In genomic region chr17:16352838-16353701, GRCh38 we compare ENCODE assay signal across 7 cellular contexts. TPM values are rescaled to one million over a fixed set of nuclear protein-coding genes. Genes with fewer than 3 reads are reported as not detected.
DNase-seq lines count a peak whose midpoint lies in the region; ATAC-seq lines count a peak whose summit lies in the region.

Gene CENPV, minus strand, starts transcription at chr17:16353469. Its CDS starts 33 bp downstream, at chr17:16353436.

- no peak within 1 kb of the TSS for H3K27ac Mint-ChIP-seq in activated CD4-positive, alpha-beta memory T cell treated with anti-CD3 and anti-CD28 coated beads, Interleukin-2, amount 10 ng/mL, durations not matched to agents 7 days and 5 days

- H3K36me3 Mint-ChIP-seq in activated CD4-positive, alpha-beta memory T cell treated with anti-CD3 and anti-CD28 coated beads, Interleukin-2, amount 10 ng/mL, durations not matched to agents 7 days and 5 days (ENCODE audit: low read depth): peaks cover 13% of the 10 kb centered on the region

- H3K9me3 ChIP-seq in ectodermal cell (ENCODE audit: control insufficient read depth, low read length) (no peaks in the 10 kb centered on the region), mesodermal cell (ENCODE audit: control insufficient read depth, low read length) (no peaks in the 10 kb centered on the region)

- 0% methylated on average over 121 of the region's 121 CpGs for whole genome bisulfite sequencing in ectodermal cell, 2 experiments
- WGBS in mesodermal cell (ENCODE audit: insufficient coverage in 2 of 2), 2 experiments: 0 to 1% methylated on average over 73 to 97 of the region's 121 CpGs

- H3K9me3 Mint-ChIP-seq in activated CD4-positive, alpha-beta memory T cell treated with anti-CD3 and anti-CD28 coated beads, Interleukin-2, amount 10 ng/mL, durations not matched to agents 7 days and 5 days: no peaks in the 10 kb centered on the region

- POLR2A ChIA-PET in activated CD4-positive, alpha-beta memory T cell treated with anti-CD3 and anti-CD28 coated beads, Interleukin-2, amount 10 ng/mL, durations not matched to agents 7 days and 5 days (lab: Charles Lee): interaction anchor here (0.8 to 3.0 kb wide), 9 partner anchors 9 to 183 kb away, joined by 3 to 21 read pairs (median 6); partner anchors contain the start of genes NCOR1, TRPV2 and UBB

- H3K27me3 Mint-ChIP-seq in activated CD4-positive, alpha-beta memory T cell treated with anti-CD3 and anti-CD28 coated beads, Interleukin-2, amount 10 ng/mL, durations not matched to agents 7 days and 5 days: peaks cover 23% of the 10 kb centered on the region

- ATAC-seq in GM18511 (IDR thresholded peaks at IDR 0.05; ENCODE audit: unreplicated experiment) (peak; percentile 79), HG02840 (IDR thresholded peaks at IDR 0.05; ENCODE audit: low FRiP score, unreplicated experiment) (peak; percentile 53)

- H3K4me1 Mint-ChIP-seq in activated CD4-positive, alpha-beta memory T cell treated with anti-CD3 and anti-CD28 coated beads, Interleukin-2, amount 10 ng/mL, durations not matched to agents 7 days and 5 days: peaks cover 19% of the 10 kb centered on the region

- H3K4me1 ChIP-seq in ectodermal cell (ENCODE audit: control insufficient read depth, insufficient read depth, low read length) (no peaks in the 10 kb centered on the region), mesodermal cell (ENCODE audit: control insufficient read depth, insufficient read depth, low read length, poor library complexity, severe bottlenecking) (peaks cover 2% of the 10 kb centered on the region)

- CTCF ChIA-PET in activated CD4-positive, alpha-beta memory T cell treated with anti-CD3 and anti-CD28 coated beads, Interleukin-2, amount 10 ng/mL, durations not matched to agents 7 days and 5 days (lab: Charles Lee): interaction anchor here (0.8 to 3.7 kb wide), 10 partner anchors 12 to 203 kb away, joined by 3 to 55 read pairs (median 4); partner anchors contain the start of gene TRPV2

- H3K4me3 Mint-ChIP-seq in activated CD4-positive, alpha-beta memory T cell treated with anti-CD3 and anti-CD28 coated beads, Interleukin-2, amount 10 ng/mL, durations not matched to agents 7 days and 5 days: peak within 1 kb of the TSS; percentile 82

- H3K36me3 ChIP-seq in ectodermal cell (ENCODE audit: control insufficient read depth, insufficient read depth, low read length): peaks cover 17% of the 10 kb centered on the region
- peaks cover 27% of the 10 kb centered on the region for H3K36me3 ChIP-seq in mesodermal cell (ENCODE audit: control insufficient read depth, insufficient read depth, low read length)

- DNase-seq in NCI-H510A treated with DMSO at 0.1 percent for 48 hours (lab: John Stamatoyannopoulos, UW): peak; percentile 69
- DNase-seq in activated CD4-positive, alpha-beta memory T cell treated with anti-CD3 and anti-CD28 coated beads, Interleukin-2, amount 10 ng/mL, durations not matched to agents 7 days and 5 days: peak; percentile 50
- peak; percentile 39 to 42 for DNase-seq in stimulated activated CD8-positive, alpha-beta memory T cell treated with anti-CD3 and anti-CD28 coated beads, Interleukin-2, amount 100 ng/mL, for 1 hour (ENCODE audit: low read depth in 2 of 2)

- peak within 1 kb of the TSS; percentile 91 for H3K27ac ChIP-seq in ectodermal cell (ENCODE audit: insufficient read depth, low read depth, low read length, poor library complexity, severe bottlenecking)
- peak within 1 kb of the TSS; percentile 83 for H3K27ac ChIP-seq in mesodermal cell (ENCODE audit: low read depth, low read length, severe bottlenecking)

- H3K27me3 ChIP-seq in ectodermal cell (ENCODE audit: control insufficient read depth, insufficient read depth, low read length, poor library complexity, severe bottlenecking): no peaks in the 10 kb centered on the region

- H3K4me3 ChIP-seq in ectodermal cell (ENCODE audit: insufficient read depth, low read depth, low read length): peak within 1 kb of the TSS; percentile 93
- H3K4me3 ChIP-seq in mesodermal cell (ENCODE audit: extremely low read depth, insufficient read depth, low read length, poor library complexity, severe bottlenecking): peak within 1 kb of the TSS; percentile 73

RNA-seq across cellular contexts. Expression of gene CENPV, which starts in this region (rescaled TPM):
- 10 to 100 TPM in 1 of 2 experiments, 1 to 10 TPM in 1; 9.4 to 12.3 TPM for total RNA-seq in activated CD4-positive, alpha-beta memory T cell treated with anti-CD3 and anti-CD28 coated beads, Interleukin-2, amount 10 ng/mL, durations not matched to agents 7 days and 5 days
- 434 TPM for polyA plus RNA-seq in ectodermal cell (2013, experiment 1 of 4)
- polyA plus RNA-seq in ectodermal cell (2013, experiment 2 of 4): 393 TPM
- polyA plus RNA-seq in ectodermal cell (2013, experiment 3 of 4): 395 TPM
- 444 TPM for polyA plus RNA-seq in ectodermal cell (2013, experiment 4 of 4)
- polyA plus RNA-seq in mesodermal cell (2013, experiment 1 of 2): 149 TPM
- polyA plus RNA-seq in mesodermal cell (2013, experiment 2 of 2): 138 TPM

Comparison
In these comparisons a context has a peak if more than half of its experiments do, and no peak if none do; other contexts are left out.
1. Peak in every context shown above with its lines: DNase-seq, ATAC-seq, H3K4me3 ChIP-seq and H3K27ac ChIP-seq.